Comparison of ENCODE assay signal across 18 cellular contexts in the genomic region with DNA sequence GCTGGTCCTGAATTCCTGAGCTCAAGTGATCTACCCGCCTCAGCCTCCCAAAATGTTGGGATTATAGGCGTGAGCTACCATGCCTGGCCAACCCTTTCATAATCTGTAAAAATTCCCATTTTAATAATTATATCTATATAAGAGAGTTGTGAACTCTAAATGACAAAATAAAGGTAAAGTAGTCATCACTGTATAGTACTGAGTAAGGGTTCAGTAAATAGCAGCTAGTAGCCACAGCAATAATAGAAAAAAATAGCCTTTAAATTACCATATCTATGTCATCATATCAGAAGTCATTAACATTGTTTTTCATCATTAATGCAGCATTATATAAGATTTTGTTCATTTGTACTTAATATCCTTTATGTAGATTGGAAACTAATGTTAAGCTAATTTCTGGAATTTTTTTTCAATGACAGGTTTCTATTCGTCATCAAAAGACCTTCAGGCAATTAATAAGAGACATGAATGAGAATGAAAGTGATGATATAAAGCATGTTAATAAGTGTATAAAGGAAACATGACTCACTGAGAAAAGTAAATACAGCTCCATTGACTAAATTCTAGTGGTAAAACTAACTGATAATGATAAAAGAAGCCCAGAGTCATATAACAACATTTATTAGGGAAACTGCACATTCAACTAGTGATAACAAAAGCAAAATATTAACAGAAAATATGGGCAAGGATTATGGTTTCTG.
"Had no signal": no experiment of that assay in that cellular context is flagged by ENCODE, and none has a peak within 500 bp of the region (broad histone marks: within the 10 kb centered on the region; RNA-seq: fewer than 3 reads in every experiment).

No MANE protein-coding gene starts in this region.

- H3K9me3 ChIP-seq: mucosa of descending colon, psoas muscle, upper lobe of right lung had no signal

- FAIRE-seq: astrocyte, colon, endothelial cell of umbilical vein had no signal

- H3K27me3 ChIP-seq: sigmoid colon, upper lobe of right lung had no signal

- DNase-seq: activated CD4-positive, alpha-beta T cell treated with anti-CD3 and anti-CD28 coated beads for 48 hours; activated naive CD4-positive, alpha-beta T cell treated with anti-CD3 and anti-CD28 coated beads for 36 hours; hippocampal formation; left colon; mucosa of descending colon; naive thymus-derived CD8-positive, alpha-beta T cell; nucleus accumbens; psoas muscle; sigmoid colon; stimulated activated CD4-positive, alpha-beta T cell treated with anti-CD3 and anti-CD28 coated beads, Interleukin-12 subunit alpha, Interleukin-12 subunit beta, amount 100 ng/mL, for 4 hours; stimulated activated CD4-positive, alpha-beta T cell treated with anti-CD3 and anti-CD28 coated beads, Interleukin-2, amount 100 ng/mL, for 48 hours; upper lobe of right lung had no signal

- H3K4me1 ChIP-seq: psoas muscle, sigmoid colon, upper lobe of right lung had no signal

- H3K4me3 ChIP-seq: lung, mucosa of descending colon, psoas muscle, sigmoid colon, upper lobe of right lung had no signal

- H3K36me3 ChIP-seq: sigmoid colon, upper lobe of right lung had no signal

- ATAC-seq: activated T-helper 17 cell treated with anti-CD3 and anti-CD28 coated beads, Interleukin-2, amount 50 U/mL, for 72 hours; left colon; mucosa of descending colon; naive thymus-derived CD8-positive, alpha-beta T cell; psoas muscle; upper lobe of right lung; WTC11 had no signal

- H3K27ac ChIP-seq: psoas muscle, sigmoid colon, upper lobe of right lung had no signal
